ENCODE assay signal across 8 cellular contexts in genomic region chr1:202811296-202812175, GRCh38. TPM values are rescaled to one million over a fixed set of nuclear protein-coding genes. Genes with fewer than 3 reads are reported as not detected.
A peak's percentile ranks its signal among the peaks of the same experiment; 100 is the strongest.
DNase-seq lines count a peak whose midpoint lies in the region; ATAC-seq and TF ChIP-seq lines count a peak whose summit lies in the region.

No MANE protein-coding gene starts in this region.

- H3K27me3 Mint-ChIP-seq in activated CD4-positive, alpha-beta T cell treated with anti-CD3 and anti-CD28 coated beads for 36 hours = peaks cover 8% of the 10 kb centered on the region
- H3K27me3 Mint-ChIP-seq in activated T-cell treated with anti-CD3 and anti-CD28 coated beads, Interleukin-2, amount 50 U/mL, for 4 hours (ENCODE audit: low read depth) = no peaks in the 10 kb centered on the region
- H3K27me3 Mint-ChIP-seq in osteocyte (ENCODE audit: unreplicated experiment) = peaks cover 5% of the 10 kb centered on the region

- H3K9me3 Mint-ChIP-seq in activated CD4-positive, alpha-beta T cell treated with anti-CD3 and anti-CD28 coated beads for 36 hours (ENCODE audit: low read depth) = no peaks in the 10 kb centered on the region
- H3K9me3 Mint-ChIP-seq in activated T-cell treated with anti-CD3 and anti-CD28 coated beads, Interleukin-2, amount 50 U/mL, for 4 hours = no peaks in the 10 kb centered on the region
- H3K9me3 Mint-ChIP-seq in osteocyte (ENCODE audit: unreplicated experiment) = no peaks in the 10 kb centered on the region

- peak overlapping the region; percentile 68 for H3K27ac Mint-ChIP-seq in activated CD4-positive, alpha-beta T cell treated with anti-CD3 and anti-CD28 coated beads for 36 hours
- H3K27ac Mint-ChIP-seq in osteocyte (ENCODE audit: unreplicated experiment) = peak overlapping the region; percentile 95

- peaks cover 25% of the 10 kb centered on the region for H3K4me1 Mint-ChIP-seq in activated CD4-positive, alpha-beta T cell treated with anti-CD3 and anti-CD28 coated beads for 36 hours
- peaks cover 27% of the 10 kb centered on the region for H3K4me1 Mint-ChIP-seq in activated T-cell treated with anti-CD3 and anti-CD28 coated beads, Interleukin-2, amount 50 U/mL, for 4 hours (ENCODE audit: low read depth)
- peaks cover 28% of the 10 kb centered on the region for H3K4me1 Mint-ChIP-seq in osteocyte (ENCODE audit: unreplicated experiment)

- no peak for TF ChIP-seq CTCF in osteocyte (IDR thresholded peaks at IDR 0.05)

- POLR2A ChIA-PET in activated CD4-positive, alpha-beta T cell treated with anti-CD3 and anti-CD28 coated beads for 36 hours (lab: Charles Lee) = interaction anchor here (0.7 kb wide), 1 partner anchor 134 kb away, joined by 3 read pairs; no protein-coding TSS in a partner anchor

- peak; percentile 6 for ATAC-seq in activated CD4-positive, alpha-beta T cell treated with anti-CD3 and anti-CD28 coated beads for 36 hours
- ATAC-seq in HG03521 (IDR thresholded peaks at IDR 0.05; ENCODE audit: unreplicated experiment) = peak; percentile 14
- peak in 1 of 2 donors; percentile 4 for ATAC-seq in activated T-cell treated with anti-CD3 and anti-CD28 coated beads, Interleukin-2, amount 50 U/mL, for 4 hours

- DNase-seq in activated CD4-positive, alpha-beta T cell treated with anti-CD3 and anti-CD28 coated beads for 36 hours = peak; percentile 69
- DNase-seq in activated CD4-positive, alpha-beta T cell treated with anti-CD3 and anti-CD28 coated beads for 1 hour = no peak
- DNase-seq in activated T-cell treated with anti-CD3 and anti-CD28 coated beads, Interleukin-2, amount 50 U/mL, for 4 hours = peak; percentile 15
- peak; percentile 10 for DNase-seq in foreskin melanocyte
- DNase-seq in osteocyte (ENCODE audit: extremely low spot score, unreplicated experiment) = no peak
- no peak for DNase-seq in NAMALWA (ENCODE audit: low spot score)
- no peak for DNase-seq in NCI-H2029 (lab: John Stamatoyannopoulos, UW)

- peaks cover under 1% of the 10 kb centered on the region for H3K36me3 Mint-ChIP-seq in activated CD4-positive, alpha-beta T cell treated with anti-CD3 and anti-CD28 coated beads for 36 hours (ENCODE audit: low read depth)
- H3K36me3 Mint-ChIP-seq in activated T-cell treated with anti-CD3 and anti-CD28 coated beads, Interleukin-2, amount 50 U/mL, for 4 hours (ENCODE audit: insufficient read depth) = no peaks in the 10 kb centered on the region
- H3K36me3 Mint-ChIP-seq in osteocyte (ENCODE audit: unreplicated experiment) = no peaks in the 10 kb centered on the region

- CTCF ChIA-PET in activated CD4-positive, alpha-beta T cell treated with anti-CD3 and anti-CD28 coated beads for 36 hours (lab: Charles Lee) = interaction anchor here (0.6 kb wide), 1 partner anchor 39 kb away, joined by 3 read pairs; no protein-coding TSS in a partner anchor

- intact Hi-C loops in activated CD4-positive, alpha-beta T cell treated with anti-CD3 and anti-CD28 coated beads for 36 hours (cut with DNase I, micrococcal nuclease) = loop anchor here in 1 of 2 experiments (2.0 kb wide), 2 partner anchors 155 to 469 kb away; partner anchors contain the start of gene CYB5R1

- H3K4me3 Mint-ChIP-seq in activated CD4-positive, alpha-beta T cell treated with anti-CD3 and anti-CD28 coated beads for 36 hours = peak overlapping the region; percentile 75
- H3K4me3 Mint-ChIP-seq in activated T-cell treated with anti-CD3 and anti-CD28 coated beads, Interleukin-2, amount 50 U/mL, for 4 hours = peak overlapping the region; percentile 80
- H3K4me3 Mint-ChIP-seq in osteocyte (ENCODE audit: unreplicated experiment) = peak overlapping the region; percentile 93

RNA-seq across cellular contexts. Expression of gene PCAT6, which starts 0.8 kb away (rescaled TPM):
- 1 to 10 TPM in 1 of 2 experiments, under 1 TPM in 1; 0.59 to 2.2 TPM for total RNA-seq in activated CD4-positive, alpha-beta T cell treated with anti-CD3 and anti-CD28 coated beads for 36 hours
- under 1 TPM in 1 of 3 donors, not detected in 2; 0.48 TPM for total RNA-seq in activated T-cell treated with anti-CD3 and anti-CD28 coated beads, Interleukin-2, amount 50 U/mL, for 4 hours
- 3.8 and 5.2 TPM in 2 replicates for total RNA-seq in osteocyte

RNA-seq across cellular contexts. Expression of gene KDM5B, which starts 3.3 kb away (rescaled TPM):
- 10 to 100 TPM; 34.6 to 45.9 TPM for total RNA-seq in activated CD4-positive, alpha-beta T cell treated with anti-CD3 and anti-CD28 coated beads for 36 hours
- 10 to 100 TPM; 19.4 to 36.0 (median 28.9) TPM for total RNA-seq in activated T-cell treated with anti-CD3 and anti-CD28 coated beads, Interleukin-2, amount 50 U/mL, for 4 hours
- 152 and 157 TPM in 2 replicates for total RNA-seq in osteocyte

Comparison
In these comparisons a context has a peak if more than half of its experiments do, and no peak if none do; other contexts are left out.
1. DNase-seq: peak in activated CD4-positive, alpha-beta T cell treated with anti-CD3 and anti-CD28 coated beads for 36 hours (single experiment), activated T-cell treated with anti-CD3 and anti-CD28 coated beads, Interleukin-2, amount 50 U/mL, for 4 hours (single experiment) and foreskin melanocyte (single experiment); none in activated CD4-positive, alpha-beta T cell treated with anti-CD3 and anti-CD28 coated beads for 1 hour (single experiment), osteocyte (single experiment), NAMALWA (single experiment) and NCI-H2029 (single experiment).
2. Peak in every context shown above with its lines, with median percentiles within 50 percentile points of each other: H3K4me3 Mint-ChIP-seq.